In genomic region chr11:83685730-83686129, GRCh38 we compare ENCODE assay signal across 1 cellular context.
TF ChIP-seq lines count a peak whose summit lies in the region.

No MANE protein-coding gene starts in this region.

TF ChIP-seq in H1, 55 proteins besides CTCF, POLR2A, EP300 and RAD21:
- TF ChIP-seq CHD2 (IDR thresholded peaks at IDR 0.05; ENCODE audit: low read length): no peak
- TF ChIP-seq ZNF274 (IDR thresholded peaks at IDR 0.05; ENCODE audit: borderline replicate concordance, extremely low read depth, low read length): no peak
- peak; percentile 19; the same call in 1 of the 2 replicates for TF ChIP-seq CEBPB (IDR thresholded peaks at IDR 0.05; ENCODE audit: low read depth, low read length)
- no peak for TF ChIP-seq CHD1 (IDR thresholded peaks at IDR 0.05; ENCODE audit: low read depth, low read length)
- no peak for TF ChIP-seq NRF1 (IDR thresholded peaks at IDR 0.05; ENCODE audit: low read depth, low read length)
